In genomic region chr2:74462054-74462785, GRCh38 we compare ENCODE assay signal across 24 cellular contexts. TPM values are rescaled to one million over a fixed set of nuclear protein-coding genes. Genes with fewer than 3 reads are reported as not detected.
DNase-seq lines count a peak whose midpoint lies in the region; ATAC-seq, FAIRE-seq and TF ChIP-seq lines count a peak whose summit lies in the region.
"Had no signal": no experiment of that assay in that cellular context is flagged by ENCODE, and none has a peak within 500 bp of the region (broad histone marks: within the 10 kb centered on the region; RNA-seq: fewer than 3 reads in every experiment).

No MANE protein-coding gene starts in this region.

- no peak overlapping the region for H3K4me2 ChIP-seq in HepG2 (ENCODE audit: low read depth, low read length)
- H3K4me2 ChIP-seq in astrocyte (ENCODE audit: low read length) = no peak overlapping the region

- POLR2A ChIA-PET in HepG2 (lab: Yijun Ruan, JAX) = interaction anchor here (0.7 to 12.4 kb wide), 11 partner anchors 9 to 68 kb away, joined by 3 to 342 read pairs (median 6); partner anchors contain the start of genes AUP1, CCDC142, HTRA2 and MRPL53

- no peak; a peak in 1 of 4 replicates for TF ChIP-seq POLR2A in HepG2 (IDR thresholded peaks at IDR 0.05; ENCODE audit: insufficient read depth in 1 of 2, low read depth in 2 of 2, low read length in 2 of 2)
- no peak for TF ChIP-seq POLR2A in right lobe of liver (IDR thresholded peaks at IDR 0.05)

- H3K4me1 Mint-ChIP-seq in astrocyte (ENCODE audit: low read depth, unreplicated experiment) = peaks cover 18% of the 10 kb centered on the region
- H3K4me1 Mint-ChIP-seq in nephron = peaks cover 24% of the 10 kb centered on the region

- H3K4me3 ChIP-seq in HepG2 (replicated peaks in 1 of 3; ENCODE audit: insufficient read depth in 1 of 3, low read depth in 2 of 3, low read length in 3 of 3) = no peak overlapping the region
- H3K4me3 ChIP-seq in right lobe of liver = no peak overlapping the region
- no peak overlapping the region for H3K4me3 ChIP-seq in astrocyte (ENCODE audit: insufficient read depth, low read depth, low read length)
- H3K4me3 ChIP-seq: BLaER1, mucosa of descending colon, prostate gland, upper lobe of left lung had no signal

- ATAC-seq in HepG2 (no peak), right lobe of liver (no peak)
- ATAC-seq: mucosa of descending colon had no signal

- no peak overlapping the region for H3K9ac ChIP-seq in HepG2 (ENCODE audit: insufficient read depth, low read depth, low read length)
- H3K9ac ChIP-seq in astrocyte (ENCODE audit: low read length) = no peak overlapping the region
- H3K9ac ChIP-seq: BLaER1 had no signal

- TF ChIP-seq EP300 in HepG2 (IDR thresholded peaks at IDR 0.05; ENCODE audit: low read depth in 2 of 2, low read length in 2 of 2) (no peak), HepG2 (CRISPR knock-in tag; IDR thresholded peaks at IDR 0.05; ENCODE audit: borderline replicate concordance) (no peak)

- DNase-seq in HepG2 (ENCODE audit: low spot score) = no peak
- DNase-seq in right lobe of liver = no peak
- no peak for DNase-seq in astrocyte (ENCODE audit: low read depth)
- DNase-seq in NOMO-1 treated with dmso at 0.1 percent for 144 hours (lab: John Stamatoyannopoulos, UW; ENCODE audit: unreplicated experiment) = no peak
- DNase-seq in cerebellum (ENCODE audit: low spot score) = no peak
- no peak for DNase-seq in NCI-H1417 treated with DMSO at 0.1 percent for 48 hours (lab: John Stamatoyannopoulos, UW)
- DNase-seq in NCI-H128 (lab: John Stamatoyannopoulos, UW; ENCODE audit: unreplicated experiment) = no peak
- DNase-seq: activated CD4-positive, alpha-beta T cell treated with anti-CD3 and anti-CD28 coated beads, Interleukin-2, amount 50 U/mL, for 4 hours; activated CD8-positive, alpha-beta memory T cell treated with anti-CD3 and anti-CD28 coated beads, Interleukin-2, amount 50 U/mL, for 48 hours; COR-L47; DMS79; GF-D8; mucosa of descending colon; NCI-H1048; NCI-H2081 treated with DMSO at 0.1 percent for 48 hours; NCI-H345; stimulated activated CD8-positive, alpha-beta memory T cell treated with anti-CD3 and anti-CD28 coated beads, Interleukin-4, amount 100 ng/mL, for 48 hours; upper lobe of left lung had no signal

- peak overlapping the region; percentile 20 for H3K4me3 Mint-ChIP-seq in astrocyte (ENCODE audit: unreplicated experiment)
- H3K4me3 Mint-ChIP-seq in nephron = peak overlapping the region; percentile 70 to 89 (median 85)
- H3K4me3 Mint-ChIP-seq: dendritic cell treated with granulocyte-macrophage colony-stimulating factor and Interleukin-4, amounts not matched to agents 40 ng/mL and 50 ng/mL, for 4 days had no signal

- H3K4me1 ChIP-seq in HepG2 (ENCODE audit: insufficient read depth, low read length) = peaks cover 34% of the 10 kb centered on the region
- H3K4me1 ChIP-seq in right lobe of liver = peaks cover 0 to 19% (median 0%) of the 10 kb centered on the region in 4 donors
- peaks cover 11% of the 10 kb centered on the region for H3K4me1 ChIP-seq in astrocyte (ENCODE audit: insufficient read depth, low read length)

- H3K27ac ChIP-seq in HepG2 (ENCODE audit: extremely low read length, insufficient read depth, low read length) = peak overlapping the region; percentile 1
- no peak overlapping the region for H3K27ac ChIP-seq in right lobe of liver
- H3K27ac ChIP-seq in astrocyte (ENCODE audit: low read depth, low read length) = no peak overlapping the region
- H3K27ac ChIP-seq: BLaER1, neutrophil, prostate gland, upper lobe of left lung, WERI-Rb-1 had no signal

- 97% methylated on average over 19 of the region's 20 CpGs for WGBS in HepG2 (ENCODE audit: low lambda C conversion rate)
- WGBS in right lobe of liver (ENCODE audit: insufficient coverage, low coverage, low lambda C conversion rate, missing lambda C conversion rate) = 100% methylated on average over 2 of the region's 20 CpGs

- H4K20me1 ChIP-seq in HepG2 (ENCODE audit: insufficient read depth, low read length) = peaks cover 4% of the 10 kb centered on the region; the same call in 1 of the 2 replicates
- H4K20me1 ChIP-seq in astrocyte (ENCODE audit: insufficient read depth, low read length) = peaks cover 16% of the 10 kb centered on the region

- H3K36me3 Mint-ChIP-seq in astrocyte (ENCODE audit: low read depth, unreplicated experiment) = peaks cover 3% of the 10 kb centered on the region
- peaks cover 11% of the 10 kb centered on the region for H3K36me3 Mint-ChIP-seq in nephron (ENCODE audit: low read depth)

- H3K27me3 ChIP-seq in HepG2 (ENCODE audit: control insufficient read depth in 1 of 2, insufficient read depth in 2 of 2, low read length in 2 of 2) (no peaks in the 10 kb centered on the region; a peak in 1 of 5 replicates), right lobe of liver (no peaks in the 10 kb centered on the region), astrocyte (ENCODE audit: insufficient read depth, low read length) (no peaks in the 10 kb centered on the region)
- H3K27me3 ChIP-seq: BLaER1, neutrophil, upper lobe of left lung had no signal

- peaks cover 1 to 24% of the 10 kb centered on the region in 2 experiments for H3K36me3 ChIP-seq in HepG2 (replicated peaks in 1 of 2; ENCODE audit: control insufficient read depth in 1 of 2, insufficient read depth in 2 of 2, low read length in 2 of 2)
- H3K36me3 ChIP-seq in right lobe of liver = peaks cover 0 to 11% (median 0%) of the 10 kb centered on the region in 4 donors
- peaks cover 4% of the 10 kb centered on the region for H3K36me3 ChIP-seq in astrocyte (ENCODE audit: insufficient read depth, low read length)

- FAIRE-seq in HepG2 (lab: Jason Lieb, UNC) (no peak), astrocyte (lab: Jason Lieb, UNC) (no peak)

- TF ChIP-seq CTCF in HepG2 (CRISPR knock-in tag; IDR thresholded peaks at IDR 0.05) (no peak), right lobe of liver (IDR thresholded peaks at IDR 0.05) (no peak), astrocyte (IDR thresholded peaks at IDR 0.05; ENCODE audit: insufficient read depth, low read depth, low read length) (no peak), nephron (IDR thresholded peaks at IDR 0.05; ENCODE audit: unreplicated experiment in 3 of 3) (no peak)

- no peak overlapping the region for H2AFZ ChIP-seq in HepG2 (ENCODE audit: low read length)
- no peak overlapping the region for H2AFZ ChIP-seq in astrocyte (ENCODE audit: low read depth, low read length)

- H3K79me2 ChIP-seq in HepG2 (ENCODE audit: insufficient read depth, low read length) (peaks cover 36% of the 10 kb centered on the region), astrocyte (ENCODE audit: insufficient read depth, low read length) (peaks cover 50% of the 10 kb centered on the region)

- H3K9me3 ChIP-seq in HepG2 (ENCODE audit: low read length) (no peaks in the 10 kb centered on the region), right lobe of liver (no peaks in the 10 kb centered on the region), astrocyte (ENCODE audit: insufficient read depth, low read depth, low read length) (no peaks in the 10 kb centered on the region)
- H3K9me3 ChIP-seq: BLaER1, mucosa of descending colon, neutrophil, prostate gland, upper lobe of left lung had no signal

- in situ Hi-C loops in HepG2 (cut with HindIII; ENCODE audit: extremely low pct_ligation_motif_present, low pct_unique_long_range_greater_than_20kb) = no loop called here

- H3K27ac Mint-ChIP-seq in astrocyte (ENCODE audit: unreplicated experiment) = peak overlapping the region; percentile 26
- H3K27ac Mint-ChIP-seq in nephron = peak overlapping the region in 1 of 3 experiments; percentile 47
- H3K27ac Mint-ChIP-seq: dendritic cell treated with granulocyte-macrophage colony-stimulating factor and Interleukin-4, amounts not matched to agents 40 ng/mL and 50 ng/mL, for 4 days had no signal

- intact Hi-C loops in HepG2 (cut with micrococcal nuclease; ENCODE audit: unreplicated experiment) = no loop called here
- intact Hi-C loops in right lobe of liver (cut with DNase I) = no loop called here

- no peak for TF ChIP-seq RAD21 in HepG2 (CRISPR knock-in tag; IDR thresholded peaks at IDR 0.05)

- CTCF ChIA-PET in HepG2 (lab: Yijun Ruan, JAX; ENCODE audit: low intra/inter-chr PET ratio, low total read pairs) = interaction anchor here (1.4 kb wide), 1 partner anchor 70 kb away, joined by 5 read pairs; no protein-coding TSS in a partner anchor

- no TSS peak for BruUV-seq in HepG2 (replicated peaks; lab: Mats Ljungman, UMichigan)

- no peaks in the 10 kb centered on the region for H3K9me3 Mint-ChIP-seq in astrocyte (ENCODE audit: unreplicated experiment)
- H3K9me3 Mint-ChIP-seq in nephron = no peaks in the 10 kb centered on the region
- H3K9me3 Mint-ChIP-seq: dendritic cell treated with granulocyte-macrophage colony-stimulating factor and Interleukin-4, amounts not matched to agents 40 ng/mL and 50 ng/mL, for 4 days had no signal

- no peaks in the 10 kb centered on the region for H3K27me3 Mint-ChIP-seq in astrocyte (ENCODE audit: low read depth, unreplicated experiment)
- no peaks in the 10 kb centered on the region for H3K27me3 Mint-ChIP-seq in nephron (ENCODE audit: low read depth)
- H3K27me3 Mint-ChIP-seq: dendritic cell treated with granulocyte-macrophage colony-stimulating factor and Interleukin-4, amounts not matched to agents 40 ng/mL and 50 ng/mL, for 4 days had no signal

RNA-seq across cellular contexts. Expression of gene MOGS, which starts 3.0 kb away (rescaled TPM):
- total RNA-seq in HepG2 (2016; rRNA removed; fragmentation: Illumina TruSeq; extraction: Trizol) = 30.1 and 95.2 TPM in 2 replicates
- total RNA-seq in HepG2 (2016; cell fraction: cytosol; rRNA removed; fragmentation: Illumina TruSeq; extraction: Trizol; ENCODE audit: low read depth) = 8.8 and 11.5 TPM in 2 replicates
- 26.3 and 96.7 TPM in 2 replicates for total RNA-seq in HepG2 (2016; cell fraction: insoluble cytoplasmic fraction; rRNA removed; fragmentation: Illumina TruSeq; extraction: Trizol)
- total RNA-seq in HepG2 (2016; cell fraction: membrane; rRNA removed; fragmentation: Illumina TruSeq; extraction: Trizol) = 21.6 and 24.7 TPM in 2 replicates
- total RNA-seq in HepG2 (2016; cell fraction: nucleus; rRNA removed; fragmentation: Illumina TruSeq; extraction: Trizol) = 74.9 and 89.3 TPM in 2 replicates
- 117 and 124 TPM in 2 replicates for polyA plus RNA-seq in HepG2 (2011; rRNA removed)
- polyA plus RNA-seq in HepG2 (2011; cell fraction: cytosol; rRNA removed) = 82.7 and 107 TPM in 2 replicates
- polyA plus RNA-seq in HepG2 (2011; cell fraction: nucleus; rRNA removed) = 164 and 187 TPM in 2 replicates
- polyA plus RNA-seq in HepG2 (2012) = 66.6 and 78.0 TPM in 2 replicates
- polyA plus RNA-seq in HepG2 (2016; cell fraction: cytosol; fragmentation: Illumina TruSeq; extraction: Trizol; ENCODE audit: low read depth) = 7.9 TPM in 2 replicates
- 21.4 and 26.1 TPM in 2 replicates for polyA plus RNA-seq in HepG2 (2016; cell fraction: insoluble cytoplasmic fraction; fragmentation: Illumina TruSeq; extraction: Trizol; ENCODE audit: low read depth)
- 12.9 and 13.0 TPM in 2 replicates for polyA plus RNA-seq in HepG2 (2016; cell fraction: membrane; fragmentation: Illumina TruSeq; extraction: Trizol; ENCODE audit: low read depth)
- polyA plus RNA-seq in HepG2 (2016; cell fraction: nucleus; fragmentation: Illumina TruSeq; extraction: Trizol; ENCODE audit: insufficient read depth, low read depth) = 132 and 137 TPM in 2 replicates
- polyA minus RNA-seq in HepG2 (2011; rRNA and poly(A)+ RNA removed; ENCODE audit: low replicate concordance) = 89.6 and 182 TPM in 2 replicates
- polyA minus RNA-seq in HepG2 (2011; cell fraction: cytosol; rRNA and poly(A)+ RNA removed) = 63.1 and 75.1 TPM in 2 replicates
- polyA minus RNA-seq in HepG2 (2011; cell fraction: nucleus; rRNA and poly(A)+ RNA removed) = 28.6 and 30.3 TPM in 2 replicates
- 10 to 100 TPM; 41.0 to 45.2 (median 43.6) TPM for total RNA-seq in right lobe of liver
- 84.4 and 101 TPM in 2 replicates for total RNA-seq in astrocyte
- total RNA-seq in cerebellum = 18.6 TPM

RNA-seq across cellular contexts. Expression of gene WBP1, which starts 4.0 kb away (rescaled TPM):
- total RNA-seq in HepG2 (2016; rRNA removed; fragmentation: Illumina TruSeq; extraction: Trizol) (26.5 and 38.8 TPM in 2 replicates), right lobe of liver (10 to 100 TPM; 29.6 to 37.6 (median 32.2) TPM), astrocyte (56.4 and 58.3 TPM in 2 replicates), cerebellum (27.3 TPM)
- 50.0 and 58.3 TPM in 2 replicates for total RNA-seq in HepG2 (2016; cell fraction: cytosol; rRNA removed; fragmentation: Illumina TruSeq; extraction: Trizol; ENCODE audit: low read depth)
- total RNA-seq in HepG2 (2016; cell fraction: insoluble cytoplasmic fraction; rRNA removed; fragmentation: Illumina TruSeq; extraction: Trizol) = 27.8 and 36.5 TPM in 2 replicates
- 61.3 and 76.9 TPM in 2 replicates for total RNA-seq in HepG2 (2016; cell fraction: membrane; rRNA removed; fragmentation: Illumina TruSeq; extraction: Trizol)
- 25.9 and 29.1 TPM in 2 replicates for total RNA-seq in HepG2 (2016; cell fraction: nucleus; rRNA removed; fragmentation: Illumina TruSeq; extraction: Trizol)
- polyA plus RNA-seq in HepG2 (2011; rRNA removed) = 85.7 and 107 TPM in 2 replicates
- 77.8 and 109 TPM in 2 replicates for polyA plus RNA-seq in HepG2 (2011; cell fraction: cytosol; rRNA removed)
- polyA plus RNA-seq in HepG2 (2011; cell fraction: nucleus; rRNA removed) = 406 and 434 TPM in 2 replicates
- 45.0 and 50.3 TPM in 2 replicates for polyA plus RNA-seq in HepG2 (2012)
- polyA plus RNA-seq in HepG2 (2016; cell fraction: cytosol; fragmentation: Illumina TruSeq; extraction: Trizol; ENCODE audit: low read depth) = 82.9 and 90.6 TPM in 2 replicates
- polyA plus RNA-seq in HepG2 (2016; cell fraction: insoluble cytoplasmic fraction; fragmentation: Illumina TruSeq; extraction: Trizol; ENCODE audit: low read depth) = 41.4 and 46.0 TPM in 2 replicates
- 87.2 and 99.7 TPM in 2 replicates for polyA plus RNA-seq in HepG2 (2016; cell fraction: membrane; fragmentation: Illumina TruSeq; extraction: Trizol; ENCODE audit: low read depth)
- polyA plus RNA-seq in HepG2 (2016; cell fraction: nucleus; fragmentation: Illumina TruSeq; extraction: Trizol; ENCODE audit: insufficient read depth, low read depth) = 71.0 and 71.7 TPM in 2 replicates
- polyA minus RNA-seq in HepG2 (2011; rRNA and poly(A)+ RNA removed; ENCODE audit: low replicate concordance) = 54.1 and 96.5 TPM in 2 replicates
- 9.6 and 9.8 TPM in 2 replicates for polyA minus RNA-seq in HepG2 (2011; cell fraction: cytosol; rRNA and poly(A)+ RNA removed)
- polyA minus RNA-seq in HepG2 (2011; cell fraction: nucleus; rRNA and poly(A)+ RNA removed) = 29.4 and 41.2 TPM in 2 replicates

RNA-seq across cellular contexts. Expression of gene INO80B, which starts 7.3 kb away (rescaled TPM):
- total RNA-seq in HepG2 (2016; rRNA removed; fragmentation: Illumina TruSeq; extraction: Trizol) (10.0 and 14.5 TPM in 2 replicates), right lobe of liver (10 to 100 TPM in 5 of 6 experiments, 1 to 10 TPM in 1; 3.4 to 20.3 (median 18.8) TPM), astrocyte (19.2 and 23.2 TPM in 2 replicates), cerebellum (9.2 TPM)
- 5.0 and 7.0 TPM in 2 replicates for total RNA-seq in HepG2 (2016; cell fraction: cytosol; rRNA removed; fragmentation: Illumina TruSeq; extraction: Trizol; ENCODE audit: low read depth)
- total RNA-seq in HepG2 (2016; cell fraction: insoluble cytoplasmic fraction; rRNA removed; fragmentation: Illumina TruSeq; extraction: Trizol) = 8.7 and 16.5 TPM in 2 replicates
- 9.3 and 10.1 TPM in 2 replicates for total RNA-seq in HepG2 (2016; cell fraction: membrane; rRNA removed; fragmentation: Illumina TruSeq; extraction: Trizol)
- 12.6 and 17.1 TPM in 2 replicates for total RNA-seq in HepG2 (2016; cell fraction: nucleus; rRNA removed; fragmentation: Illumina TruSeq; extraction: Trizol)
- polyA plus RNA-seq in HepG2 (2011; rRNA removed) = 6.2 and 7.9 TPM in 2 replicates
- polyA plus RNA-seq in HepG2 (2011; cell fraction: cytosol; rRNA removed) = 4.5 and 4.9 TPM in 2 replicates
- 63.6 and 70.4 TPM in 2 replicates for polyA plus RNA-seq in HepG2 (2011; cell fraction: nucleus; rRNA removed)
- 13.1 and 14.4 TPM in 2 replicates for polyA plus RNA-seq in HepG2 (2012)
- 4.5 and 5.4 TPM in 2 replicates for polyA plus RNA-seq in HepG2 (2016; cell fraction: cytosol; fragmentation: Illumina TruSeq; extraction: Trizol; ENCODE audit: low read depth)
- 15.4 and 15.7 TPM in 2 replicates for polyA plus RNA-seq in HepG2 (2016; cell fraction: insoluble cytoplasmic fraction; fragmentation: Illumina TruSeq; extraction: Trizol; ENCODE audit: low read depth)
- polyA plus RNA-seq in HepG2 (2016; cell fraction: membrane; fragmentation: Illumina TruSeq; extraction: Trizol; ENCODE audit: low read depth) = 10.1 and 13.1 TPM in 2 replicates
- 30.3 and 40.1 TPM in 2 replicates for polyA plus RNA-seq in HepG2 (2016; cell fraction: nucleus; fragmentation: Illumina TruSeq; extraction: Trizol; ENCODE audit: insufficient read depth, low read depth)
- 2.5 and 7.3 TPM in 2 replicates for polyA minus RNA-seq in HepG2 (2011; rRNA and poly(A)+ RNA removed; ENCODE audit: low replicate concordance)
- 1.3 TPM in 1 of 2 replicates, not detected in the other for polyA minus RNA-seq in HepG2 (2011; cell fraction: cytosol; rRNA and poly(A)+ RNA removed)
- 14.5 and 22.5 TPM in 2 replicates for polyA minus RNA-seq in HepG2 (2011; cell fraction: nucleus; rRNA and poly(A)+ RNA removed)

RNA-seq across cellular contexts. Expression of gene MRPL53, which starts 10.3 kb away (rescaled TPM):
- total RNA-seq in HepG2 (2016; rRNA removed; fragmentation: Illumina TruSeq; extraction: Trizol) (51.9 and 53.8 TPM in 2 replicates), right lobe of liver (10 to 100 TPM; 10.7 to 51.9 (median 42.6) TPM), astrocyte (48.0 and 50.6 TPM in 2 replicates), cerebellum (12.3 TPM)
- total RNA-seq in HepG2 (2016; cell fraction: cytosol; rRNA removed; fragmentation: Illumina TruSeq; extraction: Trizol; ENCODE audit: low read depth) = 42.4 and 54.6 TPM in 2 replicates
- 58.8 and 59.3 TPM in 2 replicates for total RNA-seq in HepG2 (2016; cell fraction: insoluble cytoplasmic fraction; rRNA removed; fragmentation: Illumina TruSeq; extraction: Trizol)
- 53.4 and 65.7 TPM in 2 replicates for total RNA-seq in HepG2 (2016; cell fraction: membrane; rRNA removed; fragmentation: Illumina TruSeq; extraction: Trizol)
- 30.0 and 33.7 TPM in 2 replicates for total RNA-seq in HepG2 (2016; cell fraction: nucleus; rRNA removed; fragmentation: Illumina TruSeq; extraction: Trizol)
- polyA plus RNA-seq in HepG2 (2011; rRNA removed) = 28.8 and 34.3 TPM in 2 replicates
- 30.0 and 63.3 TPM in 2 replicates for polyA plus RNA-seq in HepG2 (2011; cell fraction: cytosol; rRNA removed)
- 49.3 and 53.8 TPM in 2 replicates for polyA plus RNA-seq in HepG2 (2011; cell fraction: nucleus; rRNA removed)
- 32.0 and 44.9 TPM in 2 replicates for polyA plus RNA-seq in HepG2 (2012)
- 37.9 and 43.7 TPM in 2 replicates for polyA plus RNA-seq in HepG2 (2016; cell fraction: cytosol; fragmentation: Illumina TruSeq; extraction: Trizol; ENCODE audit: low read depth)
- polyA plus RNA-seq in HepG2 (2016; cell fraction: insoluble cytoplasmic fraction; fragmentation: Illumina TruSeq; extraction: Trizol; ENCODE audit: low read depth) = 43.6 and 45.0 TPM in 2 replicates
- polyA plus RNA-seq in HepG2 (2016; cell fraction: membrane; fragmentation: Illumina TruSeq; extraction: Trizol; ENCODE audit: low read depth) = 39.5 and 42.8 TPM in 2 replicates
- 61.4 and 66.8 TPM in 2 replicates for polyA plus RNA-seq in HepG2 (2016; cell fraction: nucleus; fragmentation: Illumina TruSeq; extraction: Trizol; ENCODE audit: insufficient read depth, low read depth)
- polyA minus RNA-seq in HepG2 (2011; rRNA and poly(A)+ RNA removed; ENCODE audit: low replicate concordance) = 38.1 and 38.8 TPM in 2 replicates
- 13.6 and 15.1 TPM in 2 replicates for polyA minus RNA-seq in HepG2 (2011; cell fraction: cytosol; rRNA and poly(A)+ RNA removed)
- polyA minus RNA-seq in HepG2 (2011; cell fraction: nucleus; rRNA and poly(A)+ RNA removed) = 18.9 and 23.0 TPM in 2 replicates

RNA-seq across cellular contexts. Expression of gene RTKN, which starts 20.5 kb away (rescaled TPM):
- total RNA-seq in HepG2 (2016; rRNA removed; fragmentation: Illumina TruSeq; extraction: Trizol) (107 and 159 TPM in 2 replicates), right lobe of liver (100 to 1,000 TPM in 2 of 6 experiments, 10 to 100 TPM in 4; 61.5 to 103 (median 83.0) TPM), astrocyte (41.6 and 44.4 TPM in 2 replicates), cerebellum (11.0 TPM)
- 32.3 and 32.8 TPM in 2 replicates for total RNA-seq in HepG2 (2016; cell fraction: cytosol; rRNA removed; fragmentation: Illumina TruSeq; extraction: Trizol; ENCODE audit: low read depth)
- total RNA-seq in HepG2 (2016; cell fraction: insoluble cytoplasmic fraction; rRNA removed; fragmentation: Illumina TruSeq; extraction: Trizol) = 92.8 and 167 TPM in 2 replicates
- 71.3 and 83.2 TPM in 2 replicates for total RNA-seq in HepG2 (2016; cell fraction: membrane; rRNA removed; fragmentation: Illumina TruSeq; extraction: Trizol)
- total RNA-seq in HepG2 (2016; cell fraction: nucleus; rRNA removed; fragmentation: Illumina TruSeq; extraction: Trizol) = 134 and 147 TPM in 2 replicates
- polyA plus RNA-seq in HepG2 (2011; rRNA removed) = 166 and 187 TPM in 2 replicates
- polyA plus RNA-seq in HepG2 (2011; cell fraction: cytosol; rRNA removed) = 105 and 146 TPM in 2 replicates
- 693 and 745 TPM in 2 replicates for polyA plus RNA-seq in HepG2 (2011; cell fraction: nucleus; rRNA removed)
- polyA plus RNA-seq in HepG2 (2012) = 111 and 123 TPM in 2 replicates
- 19.8 and 20.3 TPM in 2 replicates for polyA plus RNA-seq in HepG2 (2016; cell fraction: cytosol; fragmentation: Illumina TruSeq; extraction: Trizol; ENCODE audit: low read depth)
- 106 and 117 TPM in 2 replicates for polyA plus RNA-seq in HepG2 (2016; cell fraction: insoluble cytoplasmic fraction; fragmentation: Illumina TruSeq; extraction: Trizol; ENCODE audit: low read depth)
- 48.0 and 54.9 TPM in 2 replicates for polyA plus RNA-seq in HepG2 (2016; cell fraction: membrane; fragmentation: Illumina TruSeq; extraction: Trizol; ENCODE audit: low read depth)
- polyA plus RNA-seq in HepG2 (2016; cell fraction: nucleus; fragmentation: Illumina TruSeq; extraction: Trizol; ENCODE audit: insufficient read depth, low read depth) = 311 and 321 TPM in 2 replicates
- 14.0 and 202 TPM in 2 replicates for polyA minus RNA-seq in HepG2 (2011; rRNA and poly(A)+ RNA removed; ENCODE audit: low replicate concordance)
- polyA minus RNA-seq in HepG2 (2011; cell fraction: cytosol; rRNA and poly(A)+ RNA removed) = 51.2 and 66.4 TPM in 2 replicates
- 211 and 223 TPM in 2 replicates for polyA minus RNA-seq in HepG2 (2011; cell fraction: nucleus; rRNA and poly(A)+ RNA removed)
